ENCODE assay signal across 8 cellular contexts in the genomic region with DNA sequence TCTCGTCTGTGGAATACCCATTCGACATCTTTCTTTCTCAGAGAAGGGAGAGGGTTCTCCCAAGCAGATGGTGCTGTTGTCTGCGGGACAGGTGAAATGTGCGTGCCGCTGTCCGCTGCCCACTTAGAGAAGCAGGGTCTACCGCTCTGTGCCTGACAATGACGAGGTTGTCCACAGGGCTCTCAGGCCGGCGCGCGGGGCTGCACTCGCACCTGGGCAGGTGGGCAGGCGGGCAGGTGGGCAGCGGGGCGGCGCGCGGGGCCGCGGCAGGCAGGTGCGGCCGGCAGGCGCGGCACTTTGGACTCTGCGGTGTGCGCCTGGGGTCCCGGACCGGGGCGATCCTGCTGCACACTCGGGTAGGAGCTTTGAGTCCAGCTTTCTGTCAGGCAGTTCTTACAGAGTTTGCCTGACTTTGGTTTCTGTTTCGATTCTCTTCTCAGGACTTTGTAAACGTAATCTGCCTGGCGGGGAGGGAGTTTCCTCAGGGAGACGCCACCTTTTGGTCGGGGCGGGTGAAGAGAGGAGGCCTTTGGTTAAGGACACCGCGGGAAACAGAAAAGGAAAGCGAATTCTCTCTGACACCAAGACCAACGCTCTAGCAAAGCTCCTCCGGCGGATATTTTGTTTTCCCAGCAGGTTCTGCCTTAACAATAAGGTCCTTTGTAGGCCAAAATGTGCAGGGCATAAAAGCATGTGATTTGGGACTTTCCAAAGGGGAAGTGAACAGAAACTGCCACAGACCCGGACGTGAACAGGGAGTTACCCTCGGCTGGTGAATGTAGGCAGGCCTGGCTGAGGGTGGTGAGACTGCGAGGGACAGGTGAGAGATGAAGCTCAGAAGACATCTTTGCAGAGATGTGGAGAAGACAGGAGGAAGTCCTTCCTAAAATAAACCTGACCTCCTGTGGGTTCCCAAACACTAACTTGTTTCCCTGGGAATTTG. TPM values are rescaled to one million over a fixed set of nuclear protein-coding genes. Genes with fewer than 3 reads are reported as not detected.
DNase-seq lines count a peak whose midpoint lies in the region; ATAC-seq and TF ChIP-seq lines count a peak whose summit lies in the region.

Gene IFIH1 (minus strand): TSS at position 405 of the 943 bp plus-strand sequence. CDS start 377 bp downstream, at position 28.

- H3K36me3 Mint-ChIP-seq in activated naive CD4-positive, alpha-beta T cell treated with anti-CD3 and anti-CD28 coated beads, Interleukin-2, amount 10 ng/mL, durations not matched to agents 7 days and 5 days, result peaks cover 19% of the 10 kb centered on the region

- H3K9ac ChIP-seq in SK-N-SH, result peak within 1 kb of the TSS; percentile 67

- H3K36me3 ChIP-seq in KOPT-K1 (ENCODE audit: insufficient read depth, low read length), result no peaks in the 10 kb centered on the region
- H3K36me3 ChIP-seq in SK-N-SH (replicated peaks in 1 of 2; ENCODE audit: control insufficient read depth in 1 of 2, insufficient read depth in 2 of 2, low read length in 1 of 2), result no peaks in the 10 kb centered on the region
- no peaks in the 10 kb centered on the region for H3K36me3 ChIP-seq in suprapubic skin

- H3K9me3 ChIP-seq in KOPT-K1 (ENCODE audit: insufficient read depth, low read length, poor library complexity, severe bottlenecking) (no peaks in the 10 kb centered on the region), SK-N-SH (no peaks in the 10 kb centered on the region), suprapubic skin (no peaks in the 10 kb centered on the region)

- H3F3A ChIP-seq in SK-N-SH (replicated peaks; ENCODE audit: insufficient read depth), result peaks cover 3% of the 10 kb centered on the region

- H3K4me3 Mint-ChIP-seq in activated naive CD4-positive, alpha-beta T cell treated with anti-CD3 and anti-CD28 coated beads, Interleukin-2, amount 10 ng/mL, durations not matched to agents 7 days and 5 days, result peak within 1 kb of the TSS; percentile 82

- H3K4me1 Mint-ChIP-seq in activated naive CD4-positive, alpha-beta T cell treated with anti-CD3 and anti-CD28 coated beads, Interleukin-2, amount 10 ng/mL, durations not matched to agents 7 days and 5 days, result peaks cover 53% of the 10 kb centered on the region

- H3K27ac ChIP-seq in KOPT-K1 (ENCODE audit: low read depth, low read length, poor library complexity, severe bottlenecking), result peak within 1 kb of the TSS; percentile 82
- H3K27ac ChIP-seq in SK-N-SH (ENCODE audit: low read depth in 2 of 2, low read length in 1 of 2), result peak within 1 kb of the TSS; percentile 39 to 57; a peak in 3 of 4 replicates
- H3K27ac ChIP-seq in suprapubic skin, result peak within 1 kb of the TSS; percentile 95

- POLR2A ChIA-PET in SK-N-SH (lab: Yijun Ruan, JAX), result no interaction called here

- H2AFZ ChIP-seq in SK-N-SH (ENCODE audit: low read depth), result peak within 1 kb of the TSS; percentile 98

- H3K4me2 ChIP-seq in SK-N-SH, result peak within 1 kb of the TSS; percentile 79

- no peak for TF ChIP-seq EP300 in SK-N-SH (IDR thresholded peaks at IDR 0.05; ENCODE audit: borderline replicate concordance in 1 of 2, low read depth in 1 of 2, low read length in 1 of 2)
- TF ChIP-seq EP300 in suprapubic skin (IDR thresholded peaks at IDR 0.05), result no peak

- no peaks in the 10 kb centered on the region for H3K79me2 ChIP-seq in SK-N-SH (ENCODE audit: insufficient read depth)

- no peaks in the 10 kb centered on the region for H3K27me3 ChIP-seq in SK-N-SH (ENCODE audit: insufficient read depth)
- H3K27me3 ChIP-seq in suprapubic skin, result no peaks in the 10 kb centered on the region

- TF ChIP-seq CTCF in SK-N-SH (IDR thresholded peaks at IDR 0.05) (peak; percentile 56), suprapubic skin (IDR thresholded peaks at IDR 0.05) (peak in 1 of 2 donors; percentile 24)

- H3K4me1 ChIP-seq in SK-N-SH (ENCODE audit: control insufficient read depth in 1 of 2, insufficient read depth in 2 of 2, low read depth in 1 of 2, low read length in 1 of 2), result peaks cover 5 to 9% of the 10 kb centered on the region in 2 experiments; a peak in 2 of 4 replicates
- H3K4me1 ChIP-seq in suprapubic skin, result peaks cover 38% of the 10 kb centered on the region

- no peaks in the 10 kb centered on the region for H3K9me3 Mint-ChIP-seq in activated naive CD4-positive, alpha-beta T cell treated with anti-CD3 and anti-CD28 coated beads, Interleukin-2, amount 10 ng/mL, durations not matched to agents 7 days and 5 days

- H3K27ac Mint-ChIP-seq in activated naive CD4-positive, alpha-beta T cell treated with anti-CD3 and anti-CD28 coated beads, Interleukin-2, amount 10 ng/mL, durations not matched to agents 7 days and 5 days, result peak within 1 kb of the TSS; percentile 92

- no peaks in the 10 kb centered on the region for H3K9me2 ChIP-seq in SK-N-SH

- no peaks in the 10 kb centered on the region for H3K27me3 Mint-ChIP-seq in activated naive CD4-positive, alpha-beta T cell treated with anti-CD3 and anti-CD28 coated beads, Interleukin-2, amount 10 ng/mL, durations not matched to agents 7 days and 5 days

- CTCF ChIA-PET in SK-N-SH (lab: Yijun Ruan, JAX), result interaction anchor here (1.1 to 1.7 kb wide), 3 partner anchors 10 to 126 kb away, joined by 3 to 4 read pairs (median 3); no protein-coding TSS in a partner anchor
- CTCF ChIA-PET in activated naive CD4-positive, alpha-beta T cell treated with anti-CD3 and anti-CD28 coated beads, Interleukin-2, amount 10 ng/mL, durations not matched to agents 7 days and 5 days (lab: Charles Lee), result interaction anchor here (1.1 to 3.1 kb wide), 7 partner anchors 10 to 27 kb away, joined by 5 to 14 read pairs (median 6); no protein-coding TSS in a partner anchor

- peak within 1 kb of the TSS; percentile 79 to 86 for H3K4me3 ChIP-seq in SK-N-SH (ENCODE audit: low read depth in 2 of 2, low read length in 1 of 2)
- peak within 1 kb of the TSS; percentile 91 for H3K4me3 ChIP-seq in suprapubic skin

- 6% methylated on average over 27 of the region's 47 CpGs for WGBS in SK-N-SH (ENCODE audit: low lambda C conversion rate)
- whole genome bisulfite sequencing in suprapubic skin, result 1% methylated on average over 42 of the region's 47 CpGs

- no peak for TF ChIP-seq RAD21 in SK-N-SH (IDR thresholded peaks at IDR 0.05; ENCODE audit: low read length)

- peak; percentile 78 for ATAC-seq in GM21786 (IDR thresholded peaks at IDR 0.05; ENCODE audit: unreplicated experiment)

- H4K20me1 ChIP-seq in SK-N-SH (ENCODE audit: insufficient read depth), result no peaks in the 10 kb centered on the region

- no peak for TF ChIP-seq POLR2A in suprapubic skin (IDR thresholded peaks at IDR 0.05)

- peak; percentile 66 for DNase-seq in ELF-1 (ENCODE audit: low read depth, low spot score)
- peak; percentile 44 for DNase-seq in SK-N-SH
- DNase-seq in activated naive CD4-positive, alpha-beta T cell treated with anti-CD3 and anti-CD28 coated beads, Interleukin-2, amount 10 ng/mL, durations not matched to agents 7 days and 5 days, result peak; percentile 87
- DNase-seq in germinal center (ENCODE audit: low spot score), result peak; percentile 83
- DNase-seq in nucleus accumbens (lab: John Stamatoyannopoulos, UW), result peak in 48 of 56 donors; percentile 9 to 77 (median 45)
- DNase-seq in suprapubic skin (ENCODE audit: low spot score in 2 of 2), result peak; percentile 87 to 90

TF ChIP-seq in SK-N-SH, 30 proteins besides CTCF, POLR2A, EP300 and RAD21 (continues in another document):
- TF ChIP-seq FOXM1 (IDR thresholded peaks at IDR 0.05; ENCODE audit: low read depth) (no peak), REST (IDR thresholded peaks at IDR 0.05; ENCODE audit: low read depth, low read length) (no peak), CHD2 (IDR thresholded peaks at IDR 0.05; ENCODE audit: low read length, partially characterized antibody) (no peak), SMC3 (IDR thresholded peaks at IDR 0.05; ENCODE audit: low read depth, low read length) (no peak), TCF12 (IDR thresholded peaks at IDR 0.05) (no peak), MEF2A (IDR thresholded peaks at IDR 0.05; ENCODE audit: borderline replicate concordance, low read depth) (no peak), RXRA (IDR thresholded peaks at IDR 0.05; ENCODE audit: borderline replicate concordance, low read depth) (no peak), MXI1 (IDR thresholded peaks at IDR 0.05; ENCODE audit: low read depth, low read length) (no peak)
- TF ChIP-seq, protein P1, sequence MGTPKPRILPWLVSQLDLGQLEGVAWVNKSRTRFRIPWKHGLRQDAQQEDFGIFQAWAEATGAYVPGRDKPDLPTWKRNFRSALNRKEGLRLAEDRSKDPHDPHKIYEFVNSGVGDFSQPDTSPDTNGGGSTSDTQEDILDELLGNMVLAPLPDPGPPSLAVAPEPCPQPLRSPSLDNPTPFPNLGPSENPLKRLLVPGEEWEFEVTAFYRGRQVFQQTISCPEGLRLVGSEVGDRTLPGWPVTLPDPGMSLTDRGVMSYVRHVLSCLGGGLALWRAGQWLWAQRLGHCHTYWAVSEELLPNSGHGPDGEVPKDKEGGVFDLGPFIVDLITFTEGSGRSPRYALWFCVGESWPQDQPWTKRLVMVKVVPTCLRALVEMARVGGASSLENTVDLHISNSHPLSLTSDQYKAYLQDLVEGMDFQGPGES (IDR thresholded peaks at IDR 0.05; ENCODE audit: low read depth, low read length), result no peak

RNA-seq across cellular contexts. Expression of gene IFIH1, which starts in this region (rescaled TPM):
- polyA plus RNA-seq in SK-N-SH (2012; rRNA removed), result 0.84 and 1.0 TPM in 2 replicates
- 1.9 TPM in 2 replicates for polyA plus RNA-seq in SK-N-SH (2012; cell fraction: cytosol; rRNA removed)
- polyA plus RNA-seq in SK-N-SH (2012; cell fraction: nucleus; rRNA removed), result 1.3 and 1.6 TPM in 2 replicates
- total RNA-seq in suprapubic skin, result 10 to 100 TPM in 3 of 4 donors, 1 to 10 TPM in 1; 8.7 to 20.7 (median 16.2) TPM

Comparison
In these comparisons a context has a peak if more than half of its experiments do, and no peak if none do; other contexts are left out.
1. Peak in every context shown above with its lines: DNase-seq, ATAC-seq, H3K4me3 ChIP-seq and H3K27ac ChIP-seq.